Comparison of ENCODE assay signal across 8 cellular contexts in genomic region chr14:76917158-76917596, GRCh38.
DNase-seq lines count a peak whose midpoint lies in the region; ATAC-seq, FAIRE-seq and TF ChIP-seq lines count a peak whose summit lies in the region.

No MANE protein-coding gene starts in this region.

- peaks cover 3 to 40% (median 19%) of the 10 kb centered on the region in 4 donors for H3K4me1 ChIP-seq in right lobe of liver

- FAIRE-seq in GM12892 (lab: Jason Lieb, UNC) (no peak), GM19239 (lab: Jason Lieb, UNC) (no peak)

- 60% methylated on average over 7 of the region's 7 CpGs for whole genome bisulfite sequencing in right lobe of liver (ENCODE audit: insufficient coverage, low coverage, low lambda C conversion rate, missing lambda C conversion rate)

- no peaks in the 10 kb centered on the region for H3K36me3 Mint-ChIP-seq in chondrocyte (ENCODE audit: low read depth)

- no peak overlapping the region for H3K4me3 ChIP-seq in right lobe of liver

- H3K9me3 ChIP-seq in right lobe of liver: no peaks in the 10 kb centered on the region

- intact Hi-C loops in right lobe of liver (cut with DNase I): loop anchor here in 1 of 2 donors (10.0 kb wide), 1 partner anchor 148 kb away; no protein-coding TSS in a partner anchor

- H3K27ac ChIP-seq in 22Rv1 (peak overlapping the region; percentile 77), right lobe of liver (no peak overlapping the region)

- peaks cover 75% of the 10 kb centered on the region for H3K4me1 Mint-ChIP-seq in chondrocyte (ENCODE audit: low read depth)

- no peaks in the 10 kb centered on the region for H3K27me3 ChIP-seq in right lobe of liver

- no peaks in the 10 kb centered on the region for H3K27me3 Mint-ChIP-seq in chondrocyte (ENCODE audit: low read depth)

- TF ChIP-seq POLR2A in right lobe of liver (IDR thresholded peaks at IDR 0.05) (no peak), GM12892 (IDR thresholded peaks at IDR 0.05; ENCODE audit: low read depth, low read length) (no peak)

- no peak for ATAC-seq in right lobe of liver

- DNase-seq in NCI-H510A (lab: John Stamatoyannopoulos, UW): peak; percentile 58
- no peak for DNase-seq in chondrocyte (ENCODE audit: low spot score)
- DNase-seq in right lobe of liver: no peak
- no peak for DNase-seq in activated effector memory CD4-positive, alpha-beta T cell treated with anti-CD3 and anti-CD28 coated beads, Interleukin-2, amount 50 U/mL, for 16 hours
- DNase-seq in GM12892 (ENCODE audit: insufficient read length): no peak
- DNase-seq in GM19239 (ENCODE audit: insufficient read length, low spot score): no peak

- peak overlapping the region; percentile 99 for H3K27ac Mint-ChIP-seq in chondrocyte (ENCODE audit: unreplicated experiment)

- no peaks in the 10 kb centered on the region for H3K36me3 ChIP-seq in right lobe of liver

- no peaks in the 10 kb centered on the region for H3K9me3 Mint-ChIP-seq in chondrocyte (ENCODE audit: low read depth)

- TF ChIP-seq CTCF in 22Rv1 (IDR thresholded peaks at IDR 0.05) (peak; percentile 65), GM12874 (IDR thresholded peaks at IDR 0.05; ENCODE audit: insufficient read depth, low read depth, low read length) (peak; percentile 57), chondrocyte (IDR thresholded peaks at IDR 0.05) (peak; percentile 86), right lobe of liver (IDR thresholded peaks at IDR 0.05) (peak; percentile 36 to 62 (median 41))

- H3K4me3 Mint-ChIP-seq in chondrocyte (ENCODE audit: unreplicated experiment): no peak overlapping the region
